ENCODE assay signal across 1 cellular context in genomic region chrX:16278927-16279326, GRCh38.
TF ChIP-seq lines count a peak whose summit lies in the region.

No MANE protein-coding gene starts in this region.

TF ChIP-seq in HCT116, 20 proteins besides CTCF, POLR2A, EP300 and RAD21:
- no peak for TF ChIP-seq JUND (IDR thresholded peaks at IDR 0.05)
